26 cellular contexts compared by ENCODE assay signal in the genomic region with DNA sequence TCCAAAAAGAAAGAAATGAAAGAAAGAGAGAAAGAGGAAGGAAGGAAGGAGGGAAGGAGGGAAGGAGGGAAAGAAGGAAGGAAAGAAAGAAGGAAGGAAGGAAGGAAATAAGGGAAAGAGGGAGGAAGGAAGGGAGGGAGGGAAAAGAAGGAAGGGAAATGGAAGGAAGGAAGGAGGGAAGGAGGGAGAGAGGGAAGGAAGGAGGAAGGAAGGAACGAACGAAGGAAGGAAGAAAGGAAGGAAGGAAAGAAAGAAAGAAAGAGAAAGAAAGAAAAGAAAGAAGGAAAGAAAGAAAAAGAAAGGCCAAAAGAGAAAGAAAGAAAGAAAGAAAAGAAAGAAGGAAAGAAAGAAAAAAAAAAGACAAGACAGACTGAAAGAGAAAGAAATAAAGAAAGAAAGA.
"Had no signal": no experiment of that assay in that cellular context is flagged by ENCODE, and none has a peak within 500 bp of the region (broad histone marks: within the 10 kb centered on the region; RNA-seq: fewer than 3 reads in every experiment).

No MANE protein-coding gene starts in this region.

- ATAC-seq: effector memory CD8-positive, alpha-beta T cell; esophagus mucosa; foreskin keratinocyte; gastrocnemius medialis; gastroesophageal sphincter; heart left ventricle; heart right ventricle had no signal

- H3K9me3 Mint-ChIP-seq: effector memory CD8-positive, alpha-beta T cell; endodermal cell had no signal

- H3K4me1 ChIP-seq: colonic mucosa, esophagus muscularis mucosa, esophagus squamous epithelium, foreskin keratinocyte, gastrocnemius medialis, gastroesophageal sphincter, heart left ventricle, heart right ventricle had no signal

- H3K9me3 ChIP-seq: colonic mucosa, esophagus muscularis mucosa, esophagus squamous epithelium, gastrocnemius medialis, gastroesophageal sphincter, heart left ventricle, heart right ventricle had no signal

- H3K36me3 ChIP-seq: colonic mucosa, esophagus muscularis mucosa, esophagus squamous epithelium, gastrocnemius medialis, gastroesophageal sphincter, heart left ventricle, heart right ventricle had no signal

- H3K4me3 ChIP-seq: colonic mucosa, coronary artery, dorsolateral prefrontal cortex, esophagus muscularis mucosa, esophagus squamous epithelium, gastrocnemius medialis, gastroesophageal sphincter, heart left ventricle, heart right ventricle, hepatocyte had no signal

- H3K27ac Mint-ChIP-seq: dendritic cell treated with granulocyte-macrophage colony-stimulating factor and Interleukin-4, amounts not matched to agents 40 ng/mL and 50 ng/mL, for 4 days; effector memory CD8-positive, alpha-beta T cell; endodermal cell had no signal

- H3K27ac ChIP-seq: colonic mucosa, coronary artery, dorsolateral prefrontal cortex, epithelial cell of prostate, esophagus muscularis mucosa, esophagus squamous epithelium, foreskin keratinocyte, gastrocnemius medialis, gastroesophageal sphincter, heart left ventricle, heart right ventricle, hepatocyte had no signal

- DNase-seq: colonic mucosa; cortex of kidney; dermis blood vessel endothelial cell; dorsolateral prefrontal cortex; effector CD4-positive, alpha-beta T cell; effector CD8-positive, alpha-beta T cell; effector memory CD4-positive, alpha-beta T cell; effector memory CD8-positive, alpha-beta T cell; endodermal cell; erythroblast; esophagus squamous epithelium; foreskin fibroblast; foreskin keratinocyte; foreskin melanocyte; gastrocnemius medialis; glutamatergic neuron; head of caudate nucleus; heart left ventricle; heart right ventricle had no signal

- H3K27me3 Mint-ChIP-seq: dendritic cell treated with granulocyte-macrophage colony-stimulating factor and Interleukin-4, amounts not matched to agents 40 ng/mL and 50 ng/mL, for 4 days; effector memory CD8-positive, alpha-beta T cell had no signal

- H3K4me3 Mint-ChIP-seq: dendritic cell treated with granulocyte-macrophage colony-stimulating factor and Interleukin-4, amounts not matched to agents 40 ng/mL and 50 ng/mL, for 4 days; effector memory CD8-positive, alpha-beta T cell; endodermal cell had no signal
